In the genomic region with DNA sequence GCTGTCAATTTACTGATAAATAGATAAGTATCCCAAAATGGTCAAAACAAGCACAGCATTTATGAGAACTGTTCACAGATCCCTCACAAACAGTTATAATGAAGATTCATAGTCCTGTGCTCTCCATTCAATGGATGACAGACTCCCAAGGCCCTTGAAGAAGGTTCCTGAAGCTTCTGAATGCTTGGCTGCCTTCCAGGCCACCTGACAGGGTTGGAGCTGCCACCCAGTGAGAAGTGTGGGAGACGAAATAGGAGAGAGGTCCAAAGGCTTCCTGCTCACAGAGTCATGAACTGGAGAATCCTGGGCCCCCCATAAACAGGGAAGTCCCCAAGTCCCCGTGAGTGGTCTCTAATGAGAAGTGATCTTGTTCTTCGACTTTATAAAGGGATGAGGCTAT, we compare ENCODE assay signal across 21 cellular contexts. TPM values are rescaled to one million over a fixed set of nuclear protein-coding genes. Genes with fewer than 3 reads are reported as not detected.
"Had no signal": no experiment of that assay in that cellular context is flagged by ENCODE, and none has a peak within 500 bp of the region (broad histone marks: within the 10 kb centered on the region; RNA-seq: fewer than 3 reads in every experiment).

No MANE protein-coding gene starts in this region.

- DNase-seq: hypothalamus; immature natural killer cell; kidney; left ventricle myocardium inferior; mesendoderm; naive thymus-derived CD8-positive, alpha-beta T cell; nephron progenitor cell; ovary; retina; right cardiac atrium; stimulated activated CD4-positive, alpha-beta T cell treated with anti-CD3 and anti-CD28 coated beads, Interleukin-12 subunit alpha, Interleukin-12 subunit beta, amount 100 ng/mL, for 4 hours; stimulated activated CD4-positive, alpha-beta T cell treated with anti-CD3 and anti-CD28 coated beads, Interleukin-15, amount 100 ng/mL, for 24 hours; stimulated activated CD4-positive, alpha-beta T cell treated with anti-CD3 and anti-CD28 coated beads, Interleukin-2, amount 100 ng/mL, for 24 hours; stimulated activated CD4-positive, alpha-beta T cell treated with anti-CD3 and anti-CD28 coated beads, Interleukin-4, amount 100 ng/mL, for 1 hour; stimulated activated naive B cell treated with anti-CD40 and anti-IgM and Interleukin-4, amounts not matched to agents 10 μg/mL and 1 μg/mL and 100 μg/mL, for 72 hours; stimulated activated naive CD8-positive, alpha-beta T cell treated with anti-CD3 and anti-CD28 coated beads, Interleukin-15, Interleukin-2, amounts not matched to agents 100 U/mL and 50 U/mL, for 24 hours; stomach; testis; tibial artery; trophoblast cell; upper lobe of right lung had no signal

RNA-seq across cellular contexts. Expression of a gene that starts 26.0 kb away (rescaled TPM):
- total RNA-seq: naive thymus-derived CD8-positive, alpha-beta T cell had no signal
